In the genomic region with DNA sequence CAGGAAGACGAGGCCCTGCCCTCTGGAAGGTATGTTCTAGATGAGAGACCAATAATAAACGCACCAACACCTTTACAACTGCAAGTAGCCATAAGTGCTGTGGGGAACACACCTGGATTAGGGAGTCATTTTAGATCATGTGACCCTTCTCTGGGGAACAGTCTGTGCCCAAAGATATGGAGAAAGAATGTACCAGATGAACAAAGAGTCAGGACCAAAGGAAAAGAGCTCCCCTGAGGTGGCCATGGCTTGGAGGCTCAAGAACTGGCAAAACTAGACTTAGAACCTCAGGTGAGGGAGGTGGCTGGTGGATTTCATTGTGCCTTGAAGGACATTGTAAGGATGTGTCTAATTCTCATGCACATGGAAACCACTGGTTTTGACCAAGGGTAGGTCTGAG, we compare ENCODE assay signal across 23 cellular contexts. TPM values are rescaled to one million over a fixed set of nuclear protein-coding genes. Genes with fewer than 3 reads are reported as not detected.
"Had no signal": no experiment of that assay in that cellular context is flagged by ENCODE, and none has a peak within 500 bp of the region (broad histone marks: within the 10 kb centered on the region; RNA-seq: fewer than 3 reads in every experiment).

No MANE protein-coding gene starts in this region.

- H3K4me3 Mint-ChIP-seq: activated B cell treated with CpG ODN at 0.5 μM for 24 hours; activated naive CD8-positive, alpha-beta T cell treated with anti-CD3 and anti-CD28 coated beads, Interleukin-2, amount 50 U/mL, for 24 hours; stimulated activated memory B cell treated with anti-CD40 and anti-IgM and Interleukin-4, amounts not matched to agents 10 μg/mL and 1 μg/mL and 100 μg/mL, for 72 hours had no signal

- H3K36me3 Mint-ChIP-seq: stimulated activated memory B cell treated with anti-CD40 and anti-IgM and Interleukin-4, amounts not matched to agents 10 μg/mL and 1 μg/mL and 100 μg/mL, for 72 hours had no signal

- H3K9me3 ChIP-seq: ovary, SJCRH30 had no signal

- H3K4me3 ChIP-seq: coronary artery, lung, ovary, SJCRH30 had no signal

- DNase-seq: activated B cell treated with CpG ODN at 0.5 μM for 24 hours; activated CD4-positive, alpha-beta T cell treated with anti-CD3 and anti-CD28 coated beads for 48 hours; activated CD8-positive, alpha-beta memory T cell treated with anti-CD3 and anti-CD28 coated beads for 24 hours; activated naive CD4-positive, alpha-beta T cell treated with Interleukin-2 at 50 U/mL for 16 hours; activated naive CD8-positive, alpha-beta T cell treated with anti-CD3 and anti-CD28 coated beads, Interleukin-2, amount 50 U/mL, for 24 hours; erythroblast; foreskin melanocyte; midbrain; ovary; SJCRH30; stimulated activated CD4-positive, alpha-beta T cell treated with anti-CD3 and anti-CD28 coated beads, Interleukin-4, amount 100 ng/mL, for 4 hours had no signal

- H3K9me3 Mint-ChIP-seq: activated B cell treated with CpG ODN at 0.5 μM for 24 hours; activated naive CD8-positive, alpha-beta T cell treated with anti-CD3 and anti-CD28 coated beads, Interleukin-2, amount 50 U/mL, for 24 hours; activated T-helper 2 cell treated with anti-CD3 and anti-CD28 coated beads, Interferon-gamma antibody, Interleukin-2, Interleukin-4, amounts not matched to agents 10 μg/mL and 5 μg/mL and 100 μg/mL, durations not matched to agents 14 hours and 24 hours and 36 hours; stimulated activated memory B cell treated with anti-CD40 and anti-IgM and Interleukin-4, amounts not matched to agents 10 μg/mL and 1 μg/mL and 100 μg/mL, for 72 hours had no signal

- FAIRE-seq: endometrium, kidney had no signal

- H3K27ac Mint-ChIP-seq: activated B cell treated with CpG ODN at 0.5 μM for 24 hours; stimulated activated memory B cell treated with anti-CD40 and anti-IgM and Interleukin-4, amounts not matched to agents 10 μg/mL and 1 μg/mL and 100 μg/mL, for 72 hours had no signal

- ATAC-seq: activated naive CD8-positive, alpha-beta T cell treated with anti-CD3 and anti-CD28 coated beads, Interleukin-2, amount 50 U/mL, for 24 hours; left lobe of liver; sciatic nerve; stimulated activated memory B cell treated with anti-CD40 and anti-IgM and Interleukin-4, amounts not matched to agents 10 μg/mL and 1 μg/mL and 100 μg/mL, for 72 hours had no signal

- H3K36me3 ChIP-seq: ovary, SJCRH30 had no signal

- H3K27ac ChIP-seq: coronary artery, ovary, SJCRH30 had no signal

RNA-seq across cellular contexts. Expression of a gene that starts 10.3 kb away (rescaled TPM):
- total RNA-seq: activated B cell treated with CpG ODN at 0.5 μM for 24 hours; activated T-helper 2 cell treated with anti-CD3 and anti-CD28 coated beads, Interferon-gamma antibody, Interleukin-2, Interleukin-4, amounts not matched to agents 10 μg/mL and 5 μg/mL and 100 μg/mL, durations not matched to agents 14 hours and 24 hours and 36 hours; aorta; left lobe of liver; sciatic nerve; T-helper 2 cell treated with Interferon-gamma antibody and Interleukin-4, amounts not matched to agents 100 ng/mL and 5 ng/mL, for 36 hours; urinary bladder had no signal
- polyA plus RNA-seq: aorta, neural cell had no signal
